Comparison of ENCODE assay signal across 1 cellular context in the genomic region with DNA sequence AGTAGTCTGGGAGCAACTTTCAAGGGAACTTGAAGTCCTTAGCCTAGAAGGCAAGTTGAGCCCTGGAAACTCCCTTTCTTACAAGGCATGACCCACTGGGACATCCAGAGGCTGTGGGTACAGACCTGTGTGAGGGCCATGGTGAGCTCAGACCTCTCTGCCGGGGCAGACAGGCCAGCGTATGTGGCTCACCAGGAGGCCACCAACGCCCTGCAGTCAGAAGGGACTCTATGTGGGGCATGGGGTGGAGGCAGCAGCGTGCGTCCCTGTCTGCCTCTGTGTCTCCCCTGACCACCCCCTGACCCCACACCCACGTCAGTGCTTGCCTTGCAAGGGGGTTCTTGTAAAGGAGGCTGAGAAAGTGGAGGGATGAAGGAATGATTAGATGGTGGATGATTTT.
TF ChIP-seq lines count a peak whose summit lies in the region.

No MANE protein-coding gene starts in this region.

TF ChIP-seq in IMR-90, 13 proteins besides CTCF, POLR2A, EP300 and RAD21:
- TF ChIP-seq BHLHE40 (IDR thresholded peaks at IDR 0.05; ENCODE audit: low read depth, low read length) (no peak), SMC3 (IDR thresholded peaks at IDR 0.05; ENCODE audit: low read depth, low read length) (no peak), MXI1 (IDR thresholded peaks at IDR 0.05; ENCODE audit: borderline replicate concordance, low read depth, low read length) (no peak), RFX5 (IDR thresholded peaks at IDR 0.05; ENCODE audit: low read depth, low read length) (no peak), FOS (IDR thresholded peaks at IDR 0.05; ENCODE audit: low read depth, low read length) (no peak), CHD1 (IDR thresholded peaks at IDR 0.05; ENCODE audit: low read depth, low read length) (no peak), RCOR1 (IDR thresholded peaks at IDR 0.05; ENCODE audit: insufficient replicate concordance, low read length) (no peak), CEBPB (IDR thresholded peaks at IDR 0.05; ENCODE audit: low read depth, low read length) (no peak), NFE2L2 (IDR thresholded peaks at IDR 0.05; ENCODE audit: low read depth, low read length) (no peak), MAFK (IDR thresholded peaks at IDR 0.05; ENCODE audit: low read depth, low read length) (no peak), MAZ (IDR thresholded peaks at IDR 0.05; ENCODE audit: borderline replicate concordance, low read depth, low read length) (no peak)
- TF ChIP-seq, protein P1, sequence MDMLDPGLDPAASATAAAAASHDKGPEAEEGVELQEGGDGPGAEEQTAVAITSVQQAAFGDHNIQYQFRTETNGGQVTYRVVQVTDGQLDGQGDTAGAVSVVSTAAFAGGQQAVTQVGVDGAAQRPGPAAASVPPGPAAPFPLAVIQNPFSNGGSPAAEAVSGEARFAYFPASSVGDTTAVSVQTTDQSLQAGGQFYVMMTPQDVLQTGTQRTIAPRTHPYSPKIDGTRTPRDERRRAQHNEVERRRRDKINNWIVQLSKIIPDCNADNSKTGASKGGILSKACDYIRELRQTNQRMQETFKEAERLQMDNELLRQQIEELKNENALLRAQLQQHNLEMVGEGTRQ (IDR thresholded peaks at IDR 0.05; ENCODE audit: low read depth, low read length), result no peak
- TF ChIP-seq, protein P2, sequence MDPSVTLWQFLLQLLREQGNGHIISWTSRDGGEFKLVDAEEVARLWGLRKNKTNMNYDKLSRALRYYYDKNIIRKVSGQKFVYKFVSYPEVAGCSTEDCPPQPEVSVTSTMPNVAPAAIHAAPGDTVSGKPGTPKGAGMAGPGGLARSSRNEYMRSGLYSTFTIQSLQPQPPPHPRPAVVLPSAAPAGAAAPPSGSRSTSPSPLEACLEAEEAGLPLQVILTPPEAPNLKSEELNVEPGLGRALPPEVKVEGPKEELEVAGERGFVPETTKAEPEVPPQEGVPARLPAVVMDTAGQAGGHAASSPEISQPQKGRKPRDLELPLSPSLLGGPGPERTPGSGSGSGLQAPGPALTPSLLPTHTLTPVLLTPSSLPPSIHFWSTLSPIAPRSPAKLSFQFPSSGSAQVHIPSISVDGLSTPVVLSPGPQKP (IDR thresholded peaks at IDR 0.05; ENCODE audit: borderline replicate concordance, low read depth, low read length), result no peak
